In the genomic region with DNA sequence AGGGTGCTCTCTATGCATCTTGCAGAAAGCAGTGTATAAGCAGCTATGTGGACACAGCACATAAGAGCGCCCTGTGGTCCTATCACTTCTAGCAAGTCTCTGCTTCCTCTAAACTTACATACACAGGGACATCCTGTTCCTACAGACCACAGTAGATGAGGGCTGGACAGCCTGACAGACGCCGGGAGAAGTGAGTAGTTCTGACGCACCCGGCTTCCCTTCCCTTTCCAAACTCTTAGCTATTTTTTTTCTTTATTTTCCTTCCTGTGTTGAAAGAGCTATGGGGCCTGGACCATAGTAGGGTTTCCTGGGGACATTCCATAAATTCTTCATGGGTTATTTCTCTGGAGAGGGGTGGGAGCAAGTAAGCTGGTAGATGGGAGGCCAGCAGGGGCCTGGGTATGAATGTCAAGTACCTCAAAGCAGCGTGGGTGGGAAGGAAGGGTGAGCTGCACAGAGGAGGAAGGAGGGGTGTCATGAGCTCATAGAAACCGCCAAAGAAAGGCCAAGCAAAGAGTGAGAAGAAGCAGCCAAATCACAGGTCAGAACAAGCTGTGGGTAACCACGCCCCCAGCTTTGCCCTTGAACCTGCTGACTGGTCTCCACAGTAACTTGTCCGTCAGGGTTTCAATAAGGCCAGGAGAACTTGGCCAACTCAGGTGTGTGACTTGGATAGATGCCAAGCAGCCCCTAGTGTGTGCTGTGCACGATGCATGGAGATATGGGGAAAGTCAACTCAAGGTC, we compare ENCODE assay signal across 8 cellular contexts. TPM values are rescaled to one million over a fixed set of nuclear protein-coding genes. Genes with fewer than 3 reads are reported as not detected.
DNase-seq lines count a peak whose midpoint lies in the region; ATAC-seq and TF ChIP-seq lines count a peak whose summit lies in the region.

No MANE protein-coding gene starts in this region.

- H3K4me3 ChIP-seq in esophagus (ENCODE audit: low read depth in 1 of 2, low read length in 2 of 2) (no peak overlapping the region), prostate gland (no peak overlapping the region)

- DNase-seq in EL (peak; percentile 99), NCI-H774 (lab: John Stamatoyannopoulos, UW) (peak; percentile 50), prostate gland (ENCODE audit: low spot score) (peak; percentile 77), T-helper 9 cell (no peak), NK-92 (lab: John Stamatoyannopoulos, UW; ENCODE audit: unreplicated experiment) (no peak)

- H3K9me3 ChIP-seq in esophagus (ENCODE audit: control insufficient read depth in 2 of 2, insufficient read depth in 1 of 2, low read depth in 1 of 2, low read length in 1 of 2) = no peaks in the 10 kb centered on the region
- H3K9me3 ChIP-seq in prostate gland = no peaks in the 10 kb centered on the region

- 45 to 47% methylated on average over 10 of the region's 10 CpGs for WGBS in esophagus, 2 donors
- WGBS in prostate gland = 42% methylated on average over 10 of the region's 10 CpGs

- peaks cover 2 to 12% of the 10 kb centered on the region in 2 donors for H3K36me3 ChIP-seq in esophagus (ENCODE audit: control insufficient read depth in 2 of 2, insufficient read depth in 2 of 2, low read length in 1 of 2)
- H3K36me3 ChIP-seq in prostate gland = no peaks in the 10 kb centered on the region

- ATAC-seq in HG03432 (IDR thresholded peaks at IDR 0.05; ENCODE audit: unreplicated experiment) (no peak), GM19455 (IDR thresholded peaks at IDR 0.05; ENCODE audit: unreplicated experiment) (no peak)

- peaks cover 14 to 39% of the 10 kb centered on the region in 2 donors for H3K4me1 ChIP-seq in esophagus (ENCODE audit: control insufficient read depth in 2 of 2, insufficient read depth in 2 of 2, low read length in 1 of 2)
- H3K4me1 ChIP-seq in prostate gland (replicated peaks) = peaks cover 14% of the 10 kb centered on the region

- no peak for TF ChIP-seq CTCF in prostate gland (IDR thresholded peaks at IDR 0.05)

- intact Hi-C loops in prostate gland (cut with DNase I) = no loop called here

- H3K27me3 ChIP-seq in esophagus (ENCODE audit: control insufficient read depth in 1 of 2, insufficient read depth in 2 of 2, low read length in 2 of 2) = no peaks in the 10 kb centered on the region
- H3K27me3 ChIP-seq in prostate gland (replicated peaks; ENCODE audit: insufficient read depth) = no peaks in the 10 kb centered on the region

- H3K27ac ChIP-seq in esophagus (ENCODE audit: low read depth in 2 of 2, low read length in 1 of 2) = peak overlapping the region; percentile 84 to 97
- peak overlapping the region; percentile 47 to 58 for H3K27ac ChIP-seq in prostate gland

- no peak for TF ChIP-seq POLR2A in prostate gland (IDR thresholded peaks at IDR 0.05)

RNA-seq across cellular contexts. Expression of gene PLXNA2, which starts 36.6 kb away (rescaled TPM):
- 10 to 100 TPM; 12.6 to 25.5 TPM for polyA plus RNA-seq in esophagus
- total RNA-seq in prostate gland = 1 to 10 TPM; 7.3 to 8.9 TPM

Comparison
In these comparisons a context has a peak if more than half of its experiments do, and no peak if none do; other contexts are left out.
1. DNase-seq: peak in EL (single experiment), NCI-H774 (single experiment) and prostate gland (single experiment); none in T-helper 9 cell (single experiment) and NK-92 (single experiment).